11 cellular contexts compared by ENCODE assay signal in the genomic region with DNA sequence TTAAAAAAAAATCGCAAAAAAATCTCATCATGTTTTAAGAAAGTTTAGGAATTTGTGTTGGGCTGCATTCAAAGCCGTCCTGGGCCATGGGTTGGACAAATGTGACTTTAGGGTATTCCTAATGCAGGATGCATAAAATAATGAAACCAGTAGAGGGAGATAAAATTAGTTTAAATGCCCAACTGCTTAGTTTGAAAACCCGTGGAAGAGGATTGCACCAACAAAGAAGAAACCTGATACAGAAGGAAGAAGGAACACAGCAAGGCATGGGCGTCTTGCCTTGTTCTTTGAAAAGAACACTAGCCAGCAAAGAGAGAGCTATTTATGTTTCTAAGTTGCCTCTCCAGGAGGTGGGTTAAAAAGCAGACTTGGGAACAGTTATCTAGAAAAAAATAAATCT. TPM values are rescaled to one million over a fixed set of nuclear protein-coding genes. Genes with fewer than 3 reads are reported as not detected.
DNase-seq lines count a peak whose midpoint lies in the region; ATAC-seq and TF ChIP-seq lines count a peak whose summit lies in the region.
"Had no signal": no experiment of that assay in that cellular context is flagged by ENCODE, and none has a peak within 500 bp of the region (broad histone marks: within the 10 kb centered on the region; RNA-seq: fewer than 3 reads in every experiment).

No MANE protein-coding gene starts in this region.

- ATAC-seq in stimulated activated memory B cell treated with anti-CD40 and anti-IgM and Interleukin-4, amounts not matched to agents 10 μg/mL and 1 μg/mL and 100 μg/mL, for 72 hours, result no peak

- peaks cover 13% of the 10 kb centered on the region for H3K36me3 Mint-ChIP-seq in stimulated activated memory B cell treated with anti-CD40 and anti-IgM and Interleukin-4, amounts not matched to agents 10 μg/mL and 1 μg/mL and 100 μg/mL, for 72 hours

- peaks cover 8% of the 10 kb centered on the region for H3K4me1 Mint-ChIP-seq in stimulated activated memory B cell treated with anti-CD40 and anti-IgM and Interleukin-4, amounts not matched to agents 10 μg/mL and 1 μg/mL and 100 μg/mL, for 72 hours

- TF ChIP-seq POLR2A in tibial nerve (IDR thresholded peaks at IDR 0.05), result no peak

- peak; percentile 51 for TF ChIP-seq CTCF in astrocyte of the cerebellum (IDR thresholded peaks at IDR 0.05; ENCODE audit: low read depth, low read length, missing control alignments)
- TF ChIP-seq CTCF in tibial nerve (IDR thresholded peaks at IDR 0.05), result no peak

- peaks cover 0 to 3% (median 0%) of the 10 kb centered on the region in 4 donors for H3K4me1 ChIP-seq in tibial nerve

- peaks cover 0 to 18% (median 0%) of the 10 kb centered on the region in 3 donors for H3K36me3 ChIP-seq in tibial nerve
- H3K36me3 ChIP-seq: suprapubic skin had no signal

- 40 to 41% methylated on average over 4 of the region's 4 CpGs for WGBS in tibial nerve, 2 donors

- in situ Hi-C loops in astrocyte of the cerebellum (cut with HindIII; ENCODE audit: low sequenced_read_pairs), result no loop called here

- peak; percentile 82 for DNase-seq in DMS79 treated with DMSO at 0.1 percent for 48 hours (lab: John Stamatoyannopoulos, UW)
- DNase-seq in Kasumi-1 (lab: John Stamatoyannopoulos, UW), result peak; percentile 42 to 63
- DNase-seq in astrocyte of the cerebellum (ENCODE audit: low read depth), result peak; percentile 78
- peak; percentile 6 for DNase-seq in middle frontal gyrus (ENCODE audit: extremely low spot score, low spot score)
- no peak for DNase-seq in kidney tubule cell (ENCODE audit: low spot score)
- DNase-seq in globus pallidus (ENCODE audit: low spot score), result no peak
- no peak for DNase-seq in tibial nerve (ENCODE audit: low spot score in 2 of 2)
- DNase-seq: activated CD4-positive, alpha-beta T cell treated with anti-CD3 and anti-CD28 coated beads for 1 hour; effector CD8-positive, alpha-beta T cell had no signal

- no peak for TF ChIP-seq EP300 in tibial nerve (IDR thresholded peaks at IDR 0.05)

- H3K27me3 ChIP-seq in tibial nerve, result no peaks in the 10 kb centered on the region
- H3K27me3 ChIP-seq: suprapubic skin had no signal

- no peak overlapping the region for H3K4me3 Mint-ChIP-seq in stimulated activated memory B cell treated with anti-CD40 and anti-IgM and Interleukin-4, amounts not matched to agents 10 μg/mL and 1 μg/mL and 100 μg/mL, for 72 hours

- no peak overlapping the region for H3K27ac ChIP-seq in tibial nerve
- H3K27ac ChIP-seq: suprapubic skin had no signal

- no peaks in the 10 kb centered on the region for H3K27me3 Mint-ChIP-seq in stimulated activated memory B cell treated with anti-CD40 and anti-IgM and Interleukin-4, amounts not matched to agents 10 μg/mL and 1 μg/mL and 100 μg/mL, for 72 hours

- H3K4me3 ChIP-seq in astrocyte of the cerebellum (ENCODE audit: low read depth, low read length) (no peak overlapping the region), tibial nerve (no peak overlapping the region)
- H3K4me3 ChIP-seq: suprapubic skin had no signal

- no peaks in the 10 kb centered on the region for H3K9me3 ChIP-seq in tibial nerve
- H3K9me3 ChIP-seq: suprapubic skin had no signal

- H3K27ac Mint-ChIP-seq in stimulated activated memory B cell treated with anti-CD40 and anti-IgM and Interleukin-4, amounts not matched to agents 10 μg/mL and 1 μg/mL and 100 μg/mL, for 72 hours, result no peak overlapping the region

- H3K9me3 Mint-ChIP-seq in stimulated activated memory B cell treated with anti-CD40 and anti-IgM and Interleukin-4, amounts not matched to agents 10 μg/mL and 1 μg/mL and 100 μg/mL, for 72 hours, result no peaks in the 10 kb centered on the region

RNA-seq across cellular contexts. Expression of gene WDR3, which starts 37.9 kb away (rescaled TPM):
- 10 to 100 TPM in 1 of 4 donors, 1 to 10 TPM in 3; 7.2 to 10.5 (median 7.7) TPM for total RNA-seq in tibial nerve

RNA-seq across cellular contexts. Expression of gene GDAP2, which starts 38.1 kb away (rescaled TPM):
- 10 to 100 TPM; 21.8 to 24.3 (median 22.8) TPM for total RNA-seq in tibial nerve

Comparison
In these comparisons a context has a peak if more than half of its experiments do, and no peak if none do; other contexts are left out.
1. DNase-seq: peak in DMS79 treated with DMSO at 0.1 percent for 48 hours (single experiment), Kasumi-1 (2 of 2), astrocyte of the cerebellum (single experiment) and middle frontal gyrus (single experiment); none in kidney tubule cell (single experiment), globus pallidus (single experiment) and tibial nerve (0 of 2).